ENCODE assay signal across 33 cellular contexts in genomic region chr1:34315974-34316373, GRCh38.
DNase-seq lines count a peak whose midpoint lies in the region; ATAC-seq, FAIRE-seq and TF ChIP-seq lines count a peak whose summit lies in the region.
"Had no signal": no experiment of that assay in that cellular context is flagged by ENCODE, and none has a peak within 500 bp of the region (broad histone marks: within the 10 kb centered on the region; RNA-seq: fewer than 3 reads in every experiment).

No MANE protein-coding gene starts in this region.

- H3K4me1 ChIP-seq in HEK293 (ENCODE audit: control insufficient read depth, insufficient read depth, low read length) (no peaks in the 10 kb centered on the region), K562 (replicated peaks in 1 of 2; ENCODE audit: control insufficient read depth in 2 of 2, insufficient read depth in 2 of 2, low read length in 2 of 2) (no peaks in the 10 kb centered on the region), esophagus muscularis mucosa (no peaks in the 10 kb centered on the region), GM23248 (ENCODE audit: insufficient read depth) (0 out of 2 replicates have a peak, but pooled peaks cover 3% of the 10 kb centered on the region)
- H3K4me1 ChIP-seq: A549; BE2C; BLaER1; BLaER1 treated with 17β-estradiol and CSF1 and Interleukin-3, amounts not matched to agents 10 nM and 100 nM; Caco-2 had no signal

- H3K9me1 ChIP-seq in K562 (ENCODE audit: control insufficient read depth, insufficient read depth, low read length), result no peaks in the 10 kb centered on the region

- no peaks in the 10 kb centered on the region for H4K20me1 ChIP-seq in K562 (replicated peaks; ENCODE audit: control insufficient read depth, insufficient read depth, low read length)
- H4K20me1 ChIP-seq in GM23248 (ENCODE audit: insufficient read depth), result no peaks in the 10 kb centered on the region
- H4K20me1 ChIP-seq: BLaER1; BLaER1 treated with 17β-estradiol and CSF1 and Interleukin-3, amounts not matched to agents 10 nM and 100 nM had no signal

- H3K4me2 ChIP-seq in K562 (ENCODE audit: insufficient read depth, low read length) (no peak overlapping the region), GM23248 (ENCODE audit: unreplicated experiment) (no peak overlapping the region)
- H3K4me2 ChIP-seq: A549; BLaER1; BLaER1 treated with 17β-estradiol and CSF1 and Interleukin-3, amounts not matched to agents 10 nM and 100 nM had no signal

- FAIRE-seq in K562 (lab: Jason Lieb, UNC), result no peak
- FAIRE-seq: A204.1, A549, D721Med had no signal

- no peak for TF ChIP-seq POLR2A in K562 (conservative IDR thresholded peaks at IDR 0.05)
- TF ChIP-seq POLR2A in esophagus muscularis mucosa (IDR thresholded peaks at IDR 0.05; ENCODE audit: low read depth), result no peak

- H3K4me3 ChIP-seq in HEK293 (ENCODE audit: low read depth, low read length) (no peak overlapping the region), K562 (no peak overlapping the region), esophagus muscularis mucosa (no peak overlapping the region), GM23248 (no peak overlapping the region)
- H3K4me3 ChIP-seq: A549; BLaER1; BLaER1 treated with 17β-estradiol and CSF1 and Interleukin-3, amounts not matched to agents 10 nM and 100 nM had no signal

- intact Hi-C loops in K562 (cut with micrococcal nuclease) (no loop called here), esophagus muscularis mucosa (cut with DNase I) (no loop called here)

- H2AFZ ChIP-seq in K562 (ENCODE audit: low read depth, low read length) (no peak overlapping the region), GM23248 (no peak overlapping the region)

- no peaks in the 10 kb centered on the region for H3K36me3 ChIP-seq in HEK293 (ENCODE audit: control insufficient read depth in 2 of 2, insufficient read depth in 1 of 2, low read length in 2 of 2)
- no peaks in the 10 kb centered on the region for H3K36me3 ChIP-seq in K562 (ENCODE audit: control insufficient read depth, insufficient read depth, low read length)
- no peaks in the 10 kb centered on the region for H3K36me3 ChIP-seq in esophagus muscularis mucosa
- no peaks in the 10 kb centered on the region for H3K36me3 ChIP-seq in GM23248 (ENCODE audit: low read depth)
- H3K36me3 ChIP-seq: BE2C; BLaER1; BLaER1 treated with 17β-estradiol and CSF1 and Interleukin-3, amounts not matched to agents 10 nM and 100 nM had no signal

- no peak overlapping the region for H3K27ac ChIP-seq in HEK293 (ENCODE audit: extremely low read depth, low read depth, low read length)
- H3K27ac ChIP-seq in K562 (ENCODE audit: extremely low read depth, low read depth, low read length), result no peak overlapping the region
- no peak overlapping the region for H3K27ac ChIP-seq in esophagus muscularis mucosa (replicated peaks in 1 of 4)
- no peak overlapping the region for H3K27ac ChIP-seq in GM23248
- H3K27ac ChIP-seq: 22Rv1; A549; BLaER1; BLaER1 treated with 17β-estradiol and CSF1 and Interleukin-3, amounts not matched to agents 10 nM and 100 nM; C4-2B had no signal

- POLR2A ChIA-PET in HEK293 (lab: Yijun Ruan, JAX) (no interaction called here), K562 (lab: Yijun Ruan, JAX) (no interaction called here)

- H3K27me3 ChIP-seq in K562 (ENCODE audit: control insufficient read depth in 2 of 2, insufficient read depth in 2 of 2, low read length in 2 of 2) (no peaks in the 10 kb centered on the region), esophagus muscularis mucosa (no peaks in the 10 kb centered on the region), GM23248 (replicated peaks; ENCODE audit: insufficient read depth) (peaks cover 13% of the 10 kb centered on the region; the same call in 1 of the 2 replicates)
- H3K27me3 ChIP-seq: BE2C; BLaER1; BLaER1 treated with 17β-estradiol and CSF1 and Interleukin-3, amounts not matched to agents 10 nM and 100 nM had no signal

- ATAC-seq in K562 (no peak), GM18502 (IDR thresholded peaks at IDR 0.05; ENCODE audit: poor library complexity, unreplicated experiment) (no peak)
- ATAC-seq: A549; CD8-positive, alpha-beta T cell had no signal

- H3K9me3 ChIP-seq in HEK293 (ENCODE audit: control insufficient read depth, insufficient read depth, low read depth, low read length), result no peaks in the 10 kb centered on the region
- no peaks in the 10 kb centered on the region for H3K9me3 ChIP-seq in K562 (replicated peaks; ENCODE audit: control insufficient read depth, insufficient read depth, low read depth, low read length)
- H3K9me3 ChIP-seq in esophagus muscularis mucosa, result peaks cover 0 to 19% (median 16%) of the 10 kb centered on the region in 4 donors
- no peaks in the 10 kb centered on the region for H3K9me3 ChIP-seq in GM23248 (ENCODE audit: low read depth)
- H3K9me3 ChIP-seq: A549, BE2C, Caco-2 had no signal

- H3K9me2 ChIP-seq in GM23248 (ENCODE audit: insufficient read depth), result no peaks in the 10 kb centered on the region

- CTCF ChIA-PET in HEK293 (lab: Yijun Ruan, JAX) (no interaction called here), K562 (lab: Yijun Ruan, JAX; ENCODE audit: low intra/inter-chr PET ratio) (no interaction called here)

- TF ChIP-seq EP300 in K562 (IDR thresholded peaks at IDR 0.05; ENCODE audit: low read length) (no peak), esophagus muscularis mucosa (IDR thresholded peaks at IDR 0.05) (no peak)

- DNase-seq in K562 (ENCODE audit: extremely low read depth in 1 of 4, low spot score in 3 of 4), result no peak
- peak; percentile 47 for DNase-seq in esophagus muscularis mucosa (ENCODE audit: extremely low spot score)
- no peak for DNase-seq in GM23248
- DNase-seq in activated CD4-positive, alpha-beta T cell treated with anti-CD3 and anti-CD28 coated beads, Interleukin-2, amount 50 U/mL, for 1 hour, result no peak
- DNase-seq: 8988T; ACHN; AML-193; BE2C; C1 segment of cervical spinal cord; Caco-2; Calu3; CD4-positive, alpha-beta memory T cell; CD4-positive, alpha-beta T cell; CD4-positive, CD25-positive, alpha-beta regulatory T cell; CD8-positive, alpha-beta memory T cell; CD8-positive, alpha-beta T cell; COR-L47; DMS 273 treated with DMSO at 0.1 percent for 48 hours; DMS153; DMS53; DMS79; DMS79 treated with DMSO at 0.1 percent for 48 hours; DND-41; EL had no signal

- H3F3A ChIP-seq in GM23248 (ENCODE audit: insufficient read depth), result 0 out of 2 replicates have a peak, but pooled peaks cover 5% of the 10 kb centered on the region

- in situ Hi-C loops in K562 (cut with MboI) (no loop called here), GM23248 (cut with MboI) (no loop called here)

- no peak overlapping the region for H3K9ac ChIP-seq in K562 (ENCODE audit: insufficient read depth in 1 of 2, low read depth in 2 of 2, low read length in 2 of 2)
- no peak overlapping the region for H3K9ac ChIP-seq in GM23248
- H3K9ac ChIP-seq: BLaER1; BLaER1 treated with 17β-estradiol and CSF1 and Interleukin-3, amounts not matched to agents 10 nM and 100 nM had no signal

- H3K79me2 ChIP-seq in K562 (ENCODE audit: control insufficient read depth, insufficient read depth, low read length), result no peaks in the 10 kb centered on the region
- H3K79me2 ChIP-seq in GM23248 (ENCODE audit: insufficient read depth), result no peaks in the 10 kb centered on the region

- TF ChIP-seq CTCF in HEK293 (tag by site-specific recombination; IDR thresholded peaks at IDR 0.05) (no peak), K562 (IDR thresholded peaks at IDR 0.05 in 2 of 3, conservative IDR thresholded peaks at IDR 0.05 in 1 of 3; ENCODE audit: insufficient read depth in 2 of 3, low read depth in 1 of 3, low read length in 3 of 3) (no peak), esophagus muscularis mucosa (IDR thresholded peaks at IDR 0.05) (no peak)

- WGBS in K562 (ENCODE audit: insufficient coverage, low coverage, missing lambda C conversion rate), result 0% methylated on average over 1 of the region's 1 CpG
- 64% methylated on average over 1 of the region's 1 CpG for WGBS in esophagus muscularis mucosa
- WGBS in GM23248 (ENCODE audit: low coverage in 1 of 2, low lambda C conversion rate in 2 of 2, missing lambda C conversion rate in 2 of 2), 2 experiments, result 0 to 8% methylated on average over 1 of the region's 1 CpG

- no peak for TF ChIP-seq RAD21 in K562 (CRISPR knock-in tag; conservative IDR thresholded peaks at IDR 0.05 in 1 of 2, IDR thresholded peaks at IDR 0.05 in 1 of 2)

- no TSS peak for BruUV-seq in K562 (replicated peaks; lab: Mats Ljungman, UMichigan)

TF ChIP-seq in HEK293, 187 proteins besides CTCF, POLR2A, EP300 and RAD21:
- no peak for TF ChIP-seq ZNF138 (tag by site-specific recombination; IDR thresholded peaks at IDR 0.05; ENCODE audit: borderline replicate concordance)
- peak; percentile 34 for TF ChIP-seq SETDB1 (IDR thresholded peaks at IDR 0.05; ENCODE audit: insufficient read length, low read length)
- TF ChIP-seq ZNF585B (tag by site-specific recombination; IDR thresholded peaks at IDR 0.05), result peak; percentile 90

TF ChIP-seq in K562, 482 proteins besides CTCF, POLR2A, EP300 and RAD21:
- TF ChIP-seq DACH1 (IDR thresholded peaks at IDR 0.05; ENCODE audit: partially characterized antibody) (no peak), ZFP36 (IDR thresholded peaks at IDR 0.05; ENCODE audit: low read depth, low read length, partially characterized antibody) (peak; percentile 52), MTA1 (IDR thresholded peaks at IDR 0.05; ENCODE audit: borderline replicate concordance) (no peak)

Comparison
In these comparisons a context has a peak if more than half of its experiments do, and no peak if none do; other contexts are left out.
1. Of the 44 proteins assayed by ChIP-seq in both K562 and HEK293: peak only in K562: none; only in HEK293: SETDB1; in both: none; in neither: 43.